In the genomic region with DNA sequence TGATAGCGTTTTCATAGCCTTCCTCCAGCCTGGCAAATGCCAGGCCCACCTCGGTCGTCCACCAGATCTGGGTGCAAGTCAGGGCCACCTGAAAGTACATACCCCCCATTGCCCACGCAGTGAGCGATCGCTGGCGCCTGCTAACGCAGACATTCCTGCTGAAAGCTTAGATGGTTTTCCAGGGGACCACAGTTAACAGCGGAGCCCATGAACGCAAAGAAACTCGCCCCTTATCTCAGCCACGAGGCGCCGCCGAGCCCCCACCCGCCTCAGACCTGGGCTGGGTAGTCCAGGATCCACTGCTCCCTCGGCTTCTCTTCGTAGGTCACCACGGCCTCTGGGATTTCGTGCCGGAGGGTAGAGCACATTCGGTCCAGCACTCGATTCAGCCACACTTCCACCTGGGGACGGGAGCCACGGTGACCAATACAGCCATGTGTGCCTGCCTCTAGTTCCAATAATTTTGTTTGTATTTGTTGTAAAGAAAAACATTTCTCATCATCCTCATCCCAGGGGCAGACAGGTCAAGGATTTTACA, we compare ENCODE assay signal across 32 cellular contexts.
"Had no signal": no experiment of that assay in that cellular context is flagged by ENCODE, and none has a peak within 500 bp of the region (broad histone marks: within the 10 kb centered on the region; RNA-seq: fewer than 3 reads in every experiment).

No MANE protein-coding gene starts in this region.

- H3K27ac ChIP-seq: body of pancreas, SJSA1, VCaP had no signal

- H3K4me3 Mint-ChIP-seq: activated B cell treated with CpG ODN at 0.5 μM for 24 hours; activated CD4-positive, alpha-beta memory T cell treated with anti-CD3 and anti-CD28 coated beads for 36 hours; activated naive CD4-positive, alpha-beta T cell treated with anti-CD3 and anti-CD28 coated beads, Interleukin-2, amount 10 ng/mL, durations not matched to agents 7 days and 5 days; activated naive CD8-positive, alpha-beta T cell; activated T-cell treated with anti-CD3 and anti-CD28 coated beads, Interleukin-2, amount 50 U/mL, for 4 hours; T-cell; T-helper 17 cell had no signal

- H3K4me1 Mint-ChIP-seq: activated B cell treated with CpG ODN at 0.5 μM for 24 hours; activated naive CD4-positive, alpha-beta T cell treated with anti-CD3 and anti-CD28 coated beads, Interleukin-2, amount 10 ng/mL, durations not matched to agents 7 days and 5 days; T-cell had no signal

- ATAC-seq: activated T-cell treated with anti-CD3 and anti-CD28 coated beads, Interleukin-2, amount 50 U/mL, for 4 hours; body of pancreas; K562; Panc1; T-cell; T-helper 17 cell had no signal

- H3K27ac Mint-ChIP-seq: activated B cell treated with CpG ODN at 0.5 μM for 24 hours; activated CD4-positive, alpha-beta memory T cell treated with anti-CD3 and anti-CD28 coated beads for 36 hours; activated naive CD4-positive, alpha-beta T cell treated with anti-CD3 and anti-CD28 coated beads, Interleukin-2, amount 10 ng/mL, durations not matched to agents 7 days and 5 days; activated naive CD8-positive, alpha-beta T cell; T-cell; T-helper 17 cell had no signal

- FAIRE-seq: astrocyte, bronchial epithelial cell, K562 had no signal

- H3K36me3 ChIP-seq: SJSA1 had no signal

- H3K9ac ChIP-seq: SK-N-SH had no signal

- DNase-seq: activated B cell treated with CpG ODN at 0.5 μM for 24 hours; activated CD4-positive, alpha-beta memory T cell treated with anti-CD3 and anti-CD28 coated beads for 36 hours; activated CD4-positive, alpha-beta T cell treated with anti-CD3 and anti-CD28 coated beads for 4 hours; activated CD4-positive, alpha-beta T cell treated with anti-CD3 and anti-CD28 coated beads, Interleukin-2, amount 50 U/mL, for 1 hour; activated CD4-positive, CD25-positive, alpha-beta regulatory T cell treated with anti-CD3 and anti-CD28 coated beads, Interleukin-2, amount 50 U/mL, for 72 hours; activated CD8-positive, alpha-beta memory T cell treated with anti-CD3 and anti-CD28 coated beads, Interleukin-2, amount 50 U/mL, for 4 hours; activated effector memory CD4-positive, alpha-beta T cell treated with Interleukin-2 at 50 U/mL for 16 hours; activated naive CD4-positive, alpha-beta T cell treated with anti-CD3 and anti-CD28 coated beads, Interleukin-2, amount 10 ng/mL, durations not matched to agents 7 days and 5 days; activated T-cell treated with anti-CD3 and anti-CD28 coated beads for 4 hours; activated T-cell treated with anti-CD3 and anti-CD28 coated beads, Interleukin-2, amount 50 U/mL, for 4 hours; amygdala; body of pancreas; caudate nucleus; cerebellar nuclear complex; NCI-H1092 treated with DMSO at 0.1 percent for 48 hours; NCI-H1417 treated with DMSO at 0.1 percent for 48 hours; NCI-H1930; NCI-H2081 treated with DMSO at 0.1 percent for 48 hours; NCI-H226; NCI-H446 treated with DMSO at 0.1 percent for 48 hours; NCI-H524 treated with DMSO at 0.1 percent for 48 hours; SHP77 treated with DMSO at 0.1 percent for 48 hours; SK-N-SH; T-cell; T-helper 17 cell had no signal

- H3K4me3 ChIP-seq: body of pancreas, K562, SJSA1 had no signal

- H3K9me3 ChIP-seq: body of pancreas, SJSA1, SK-N-SH had no signal

- H3K4me2 ChIP-seq: SK-N-SH had no signal

- H3K27me3 Mint-ChIP-seq: activated CD4-positive, alpha-beta memory T cell treated with anti-CD3 and anti-CD28 coated beads for 36 hours; activated naive CD8-positive, alpha-beta T cell; T-cell had no signal

- H3K9me3 Mint-ChIP-seq: activated B cell treated with CpG ODN at 0.5 μM for 24 hours; activated CD4-positive, alpha-beta memory T cell treated with anti-CD3 and anti-CD28 coated beads for 36 hours; activated naive CD4-positive, alpha-beta T cell treated with anti-CD3 and anti-CD28 coated beads, Interleukin-2, amount 10 ng/mL, durations not matched to agents 7 days and 5 days; activated T-cell treated with anti-CD3 and anti-CD28 coated beads, Interleukin-2, amount 50 U/mL, for 4 hours; T-cell had no signal

- H3K4me1 ChIP-seq: SJSA1 had no signal

- H3K27me3 ChIP-seq: body of pancreas had no signal

- H3K36me3 Mint-ChIP-seq: activated CD4-positive, alpha-beta memory T cell treated with anti-CD3 and anti-CD28 coated beads for 36 hours; activated naive CD4-positive, alpha-beta T cell treated with anti-CD3 and anti-CD28 coated beads, Interleukin-2, amount 10 ng/mL, durations not matched to agents 7 days and 5 days; activated naive CD8-positive, alpha-beta T cell; T-cell had no signal
